ENCODE assay signal across 14 cellular contexts in the genomic region with DNA sequence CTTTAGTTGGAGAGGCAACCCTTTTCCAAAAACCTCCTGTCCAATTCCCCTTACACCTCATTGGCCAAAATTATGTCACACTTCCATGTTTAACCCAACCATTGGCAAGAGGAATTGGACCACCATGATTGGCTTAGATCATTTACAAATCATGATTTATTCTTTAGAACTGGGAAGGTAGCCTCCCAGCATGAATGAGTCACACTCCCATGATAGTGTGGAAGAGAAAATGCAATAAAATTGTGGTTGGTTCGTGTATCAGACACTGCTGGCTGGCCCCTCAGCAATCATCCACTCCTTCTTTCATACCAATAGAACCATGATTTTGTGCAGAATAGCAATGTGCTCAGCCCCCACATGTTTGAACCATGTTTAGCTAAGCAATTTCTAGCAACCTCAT.
DNase-seq lines count a peak whose midpoint lies in the region; ATAC-seq lines count a peak whose summit lies in the region.
"Had no signal": no experiment of that assay in that cellular context is flagged by ENCODE, and none has a peak within 500 bp of the region (broad histone marks: within the 10 kb centered on the region; RNA-seq: fewer than 3 reads in every experiment).

No MANE protein-coding gene starts in this region.

- intact Hi-C loops in posterior cingulate gyrus (cut with DNase I): no loop called here

- H3K27ac ChIP-seq in epithelial cell of prostate: no peak overlapping the region

- no peak for ATAC-seq in HG03521 (IDR thresholded peaks at IDR 0.05; ENCODE audit: unreplicated experiment)
- ATAC-seq: Right ventricle myocardium inferior had no signal

- DNase-seq in CD1c-positive myeloid dendritic cell (ENCODE audit: extremely low spot score): peak; percentile 18
- DNase-seq in MV-4-11 (lab: John Stamatoyannopoulos, UW): peak; percentile 13
- DNase-seq in epithelial cell of prostate (ENCODE audit: low read depth, low spot score): peak; percentile 18
- DNase-seq in myocyte (ENCODE audit: low read depth): peak; percentile 13
- no peak for DNase-seq in posterior cingulate gyrus
- DNase-seq in hippocampal formation (lab: John Stamatoyannopoulos, UW): no peak
- DNase-seq: CD4-positive, alpha-beta T cell; DMS79; GF-D8; NCI-H1092; NCI-H345; NCI-H526 treated with DMSO at 0.1 percent for 48 hours had no signal

Comparison
In these comparisons a context has a peak if more than half of its experiments do, and no peak if none do; other contexts are left out.
1. DNase-seq: peak in CD1c-positive myeloid dendritic cell (single experiment), MV-4-11 (single experiment), epithelial cell of prostate (single experiment) and myocyte (single experiment); none in posterior cingulate gyrus (0 of 10) and hippocampal formation (0 of 2).